Comparison of ENCODE assay signal across 17 cellular contexts in genomic region chr5:173517648-173518047, GRCh38.
DNase-seq lines count a peak whose midpoint lies in the region; ATAC-seq, FAIRE-seq and TF ChIP-seq lines count a peak whose summit lies in the region.
"Had no signal": no experiment of that assay in that cellular context is flagged by ENCODE, and none has a peak within 500 bp of the region (broad histone marks: within the 10 kb centered on the region; RNA-seq: fewer than 3 reads in every experiment).

No MANE protein-coding gene starts in this region.

- CTCF ChIA-PET in A673 (lab: Charles Lee) (no interaction called here), H1 (lab: Charles Lee; ENCODE audit: partially characterized antibody) (interaction anchor here (1.0 to 1.3 kb wide), 3 partner anchors 11 to 122 kb away, joined by 3 to 4 read pairs (median 3); no protein-coding TSS in a partner anchor)

- H3K23me2 ChIP-seq in H1 (ENCODE audit: low read depth, low read length): no peaks in the 10 kb centered on the region

- no peak overlapping the region for H3K4me3 ChIP-seq in A673 (ENCODE audit: low read depth, low read length, poor library complexity, severe bottlenecking)
- H3K4me3 ChIP-seq in HUES48 (ENCODE audit: low read depth, low read length): no peak overlapping the region
- H3K4me3 ChIP-seq in H1 (ENCODE audit: extremely low read depth in 1 of 4, insufficient read depth in 2 of 4, low read depth in 3 of 4, low read length in 4 of 4): peak overlapping the region in 1 of 4 experiments; percentile 23; a peak in 1 of 8 replicates
- H3K4me3 ChIP-seq: BLaER1 had no signal

- no peaks in the 10 kb centered on the region for H3K36me3 ChIP-seq in A673 (ENCODE audit: insufficient read depth, low read length, poor library complexity, severe bottlenecking)
- H3K36me3 ChIP-seq in HUES48 (ENCODE audit: control insufficient read depth, insufficient read depth, low read length): no peaks in the 10 kb centered on the region
- no peaks in the 10 kb centered on the region for H3K36me3 ChIP-seq in H1 (ENCODE audit: control insufficient read depth in 2 of 4, insufficient read depth in 4 of 4, low read length in 3 of 4)
- H3K36me3 ChIP-seq: BLaER1 had no signal

- no peak for ATAC-seq in HG03159 (IDR thresholded peaks at IDR 0.05; ENCODE audit: unreplicated experiment)

- H2BK15ac ChIP-seq in H1 (ENCODE audit: low read length): no peak overlapping the region

- H3K4me1 ChIP-seq in A673 (ENCODE audit: insufficient read depth, low read length, poor library complexity, severe bottlenecking) (no peaks in the 10 kb centered on the region), HUES48 (ENCODE audit: control insufficient read depth, insufficient read depth, low read length) (peaks cover 15% of the 10 kb centered on the region), H1 (replicated peaks in 1 of 4; ENCODE audit: control insufficient read depth in 3 of 4, insufficient read depth in 4 of 4, low read length in 3 of 4) (peaks cover 0 to 9% (median 0%) of the 10 kb centered on the region in 4 experiments; a peak in 1 of 7 replicates)
- H3K4me1 ChIP-seq: Caco-2 had no signal

- H2BK12ac ChIP-seq in H1 (ENCODE audit: low read depth, low read length): no peak overlapping the region; the same call in none of the 2 replicates

- WGBS in H1 (ENCODE audit: extremely low coverage in 1 of 2, insufficient coverage in 1 of 2, insufficient read length in 1 of 2, insufficient replicate concordance in 2 of 2, low coverage in 1 of 2, low lambda C conversion rate in 2 of 2, missing lambda C conversion rate in 1 of 2), 2 experiments: 22% methylated on average over 3 of the region's 3 CpGs; no CpG with 5 or more reads in 1 of the 2 experiments

- H3K9me3 ChIP-seq in A673 (ENCODE audit: low read depth, low read length, poor library complexity, severe bottlenecking) (no peaks in the 10 kb centered on the region), HUES48 (ENCODE audit: control insufficient read depth, insufficient read depth, low read length) (peaks cover 6% of the 10 kb centered on the region), H1 (ENCODE audit: insufficient read depth in 2 of 2, low read depth in 1 of 2, low read length in 1 of 2) (no peaks in the 10 kb centered on the region)

- peak overlapping the region; percentile 38 to 53 for H3K4me2 ChIP-seq in H1 (ENCODE audit: insufficient read depth in 1 of 2, low read depth in 2 of 2, low read length in 2 of 2)
- H3K4me2 ChIP-seq: BLaER1 had no signal

- peak overlapping the region; percentile 63; the same call in 1 of the 2 replicates for H2BK20ac ChIP-seq in H1 (ENCODE audit: low read length)

- H3K4ac ChIP-seq in H1 (replicated peaks; ENCODE audit: insufficient read length, low read depth, low read length): no peak overlapping the region

- H3K9ac ChIP-seq in HUES48 (ENCODE audit: low read depth, low read length) (no peak overlapping the region), H1 (replicated peaks in 1 of 4; ENCODE audit: extremely low read depth in 1 of 4, low read depth in 3 of 4, low read length in 3 of 4) (no peak overlapping the region)
- H3K9ac ChIP-seq: BLaER1 had no signal

- no peak overlapping the region for H2AK5ac ChIP-seq in H1 (ENCODE audit: low read depth, low read length)

- no peak overlapping the region for H3K23ac ChIP-seq in H1 (ENCODE audit: insufficient read length)

- BruUV-seq in A673 (replicated peaks; lab: Mats Ljungman, UMichigan): no TSS peak

- no peaks in the 10 kb centered on the region for H3K79me1 ChIP-seq in H1 (ENCODE audit: low read depth, low read length)

- no peak overlapping the region for H3K14ac ChIP-seq in H1 (ENCODE audit: insufficient read length)

- H4K5ac ChIP-seq in H1 (ENCODE audit: insufficient read length, low read depth, low read length): no peak overlapping the region

- H3K18ac ChIP-seq in H1 (ENCODE audit: extremely low read depth, low read length): no peak overlapping the region

- H3K27me3 ChIP-seq in A673 (replicated peaks; ENCODE audit: insufficient read depth, low read depth, low read length, poor library complexity) (peaks cover 11% of the 10 kb centered on the region), HUES48 (ENCODE audit: control insufficient read depth, insufficient read depth, low read length) (no peaks in the 10 kb centered on the region), H1 (replicated peaks in 1 of 4; ENCODE audit: control insufficient read depth in 3 of 4, extremely low read depth in 1 of 4, insufficient read depth in 3 of 4, low read length in 3 of 4) (no peaks in the 10 kb centered on the region)
- H3K27me3 ChIP-seq: BLaER1 had no signal

- H3K56ac ChIP-seq in H1 (replicated peaks; ENCODE audit: insufficient read length, low read depth, low read length): no peak overlapping the region

- no peak overlapping the region for H2BK120ac ChIP-seq in H1 (replicated peaks; ENCODE audit: low read depth, low read length)

- POLR2A ChIA-PET in A673 (lab: Charles Lee; ENCODE audit: low non-redundant PET): no interaction called here
- POLR2A ChIA-PET in H1 (lab: Charles Lee; ENCODE audit: partially characterized antibody): interaction anchor here (1.2 kb wide), 1 partner anchor 105 kb away, joined by 3 read pairs; no protein-coding TSS in a partner anchor

- TF ChIP-seq CTCF in A673 (conservative IDR thresholded peaks at IDR 0.05; ENCODE audit: low read depth, low read length): no peak
- TF ChIP-seq CTCF in H1 (IDR thresholded peaks at IDR 0.05; ENCODE audit: control extremely low read depth in 1 of 3, insufficient read depth in 1 of 3, low read depth in 1 of 3, low read length in 3 of 3): no peak

- DNase-seq in A673 (ENCODE audit: low spot score) (peak; percentile 22), H1 (ENCODE audit: low read depth in 1 of 2, low spot score in 2 of 2) (peak in 1 of 2 experiments; percentile 41), iPS DF 4.7 (ENCODE audit: extremely low read depth, low spot score) (peak; percentile 25), dedifferentiated amniotic fluid mesenchymal stem cell (ENCODE audit: extremely low spot score) (no peak), NCI-H1930 (lab: John Stamatoyannopoulos, UW) (no peak), NCI-H1417 treated with DMSO at 0.1 percent for 48 hours (lab: John Stamatoyannopoulos, UW) (no peak)
- DNase-seq: AML-193; Caco-2; CD8-positive, alpha-beta memory T cell; DND-41; GF-D8; H7; HFFc6 had no signal

- no peak for TF ChIP-seq POLR2A in H1 (IDR thresholded peaks at IDR 0.05; ENCODE audit: control extremely low read depth in 1 of 2, low read depth in 2 of 2, low read length in 2 of 2)

- H4K91ac ChIP-seq in H1 (replicated peaks; ENCODE audit: insufficient read length, low read length): no peak overlapping the region

- no peak overlapping the region for H4K8ac ChIP-seq in H1 (ENCODE audit: extremely low read depth, insufficient read depth, low read length)

- 0 out of 3 replicates have a peak, but pooled peaks of 1 of the 2 experiments have one; percentile 30 for TF ChIP-seq EP300 in H1 (IDR thresholded peaks at IDR 0.05; ENCODE audit: borderline replicate concordance in 1 of 2, low read depth in 2 of 2, low read length in 2 of 2)

- intact Hi-C loops in A673 (cut with micrococcal nuclease; ENCODE audit: unreplicated experiment): no loop called here

- no peak overlapping the region for H3K27ac ChIP-seq in A673 (ENCODE audit: low read depth, low read length, poor library complexity, severe bottlenecking)
- peak overlapping the region; percentile 51 for H3K27ac ChIP-seq in HUES48 (ENCODE audit: low read depth, low read length)
- H3K27ac ChIP-seq in H1 (ENCODE audit: low read depth, low read length): no peak overlapping the region
- H3K27ac ChIP-seq: 22Rv1, BLaER1 had no signal

- no peak for TF ChIP-seq RAD21 in H1 (IDR thresholded peaks at IDR 0.05 in 1 of 2, conservative IDR thresholded peaks at IDR 0.05 in 1 of 2; ENCODE audit: low read depth in 2 of 2, low read length in 2 of 2)

- peak; percentile 70 for FAIRE-seq in H1 (lab: Jason Lieb, UNC)

- no peak overlapping the region for H2AFZ ChIP-seq in H1 (ENCODE audit: low read length)

- H2BK5ac ChIP-seq in H1 (ENCODE audit: low read depth, low read length): 0 out of 2 replicates have a peak overlapping the region, but pooled peaks have one; percentile 44

- H4K20me1 ChIP-seq in H1 (replicated peaks in 1 of 2; ENCODE audit: control insufficient read depth in 1 of 2, insufficient read depth in 2 of 2, low read length in 2 of 2): no peaks in the 10 kb centered on the region
- H4K20me1 ChIP-seq: BLaER1 had no signal

- no peaks in the 10 kb centered on the region for H3K79me2 ChIP-seq in H1 (ENCODE audit: control insufficient read depth in 1 of 2, insufficient read depth in 2 of 2, low read length in 2 of 2)

TF ChIP-seq in H1, 55 proteins besides CTCF, POLR2A, EP300 and RAD21:
- TF ChIP-seq CREB1 (IDR thresholded peaks at IDR 0.05) (peak; percentile 30; the same call in 1 of the 2 replicates), HDAC2 (IDR thresholded peaks at IDR 0.05; ENCODE audit: borderline replicate concordance in 1 of 2, low read depth in 2 of 2, low read length in 2 of 2) (peak in 1 of 2 experiments; percentile 79; a peak in 1 of 4 replicates), MAFK (IDR thresholded peaks at IDR 0.05; ENCODE audit: low read depth, low read length) (no peak), TEAD4 (IDR thresholded peaks at IDR 0.05; ENCODE audit: low read depth, low read length) (peak; percentile 89), ASH2L (IDR thresholded peaks at IDR 0.05; ENCODE audit: low read length) (peak; percentile 31), POU5F1 (IDR thresholded peaks at IDR 0.05; ENCODE audit: low read depth, low read length) (peak; percentile 79), NANOG (IDR thresholded peaks at IDR 0.05; ENCODE audit: insufficient read depth, low read depth, low read length, poor library complexity, severe bottlenecking) (peak; percentile 85), SIN3A (conservative IDR thresholded peaks at IDR 0.05 in 1 of 2, IDR thresholded peaks at IDR 0.05 in 1 of 2; ENCODE audit: low read depth in 1 of 2, low read length in 2 of 2) (no peak), BCL11A (IDR thresholded peaks at IDR 0.05; ENCODE audit: low read depth in 2 of 2, low read length in 2 of 2) (no peak), SP1 (IDR thresholded peaks at IDR 0.05; ENCODE audit: low read depth, low read length) (0 out of 2 replicates have a peak, but pooled peaks have one; percentile 44), MAX (IDR thresholded peaks at IDR 0.05) (no peak), CHD1 (IDR thresholded peaks at IDR 0.05; ENCODE audit: low read depth, low read length) (no peak), SRF (IDR thresholded peaks at IDR 0.05; ENCODE audit: low read depth, low read length) (no peak)

Comparison
In these comparisons a context has a peak if more than half of its experiments do, and no peak if none do; other contexts are left out.
1. DNase-seq: peak in A673 (single experiment) and iPS DF 4.7 (single experiment); none in dedifferentiated amniotic fluid mesenchymal stem cell (single experiment), NCI-H1930 (0 of 2) and NCI-H1417 treated with DMSO at 0.1 percent for 48 hours (single experiment).